Comparison of ENCODE assay signal across 21 cellular contexts in genomic region chr5:125245216-125245615, GRCh38.
"Had no signal": no experiment of that assay in that cellular context is flagged by ENCODE, and none has a peak within 500 bp of the region (broad histone marks: within the 10 kb centered on the region; RNA-seq: fewer than 3 reads in every experiment).

No MANE protein-coding gene starts in this region.

- H3K4me1 ChIP-seq: lower lobe of right lung, psoas muscle, right lobe of liver, suprapubic skin, thyroid gland, upper lobe of left lung, uterus had no signal

- H3K36me3 ChIP-seq: heart left ventricle, left ventricle myocardium inferior, lower lobe of right lung, neutrophil, right lobe of liver, suprapubic skin, thyroid gland, upper lobe of left lung, uterus had no signal

- H3K4me3 ChIP-seq: coronary artery, heart left ventricle, left ventricle myocardium inferior, lower lobe of right lung, psoas muscle, right lobe of liver, suprapubic skin, thyroid gland, upper lobe of left lung, uterus had no signal

- H3K27ac ChIP-seq: coronary artery, heart left ventricle, left ventricle myocardium inferior, lower lobe of right lung, neutrophil, psoas muscle, right lobe of liver, suprapubic skin, thyroid gland, upper lobe of left lung, uterus had no signal

- ATAC-seq: heart left ventricle; lower lobe of right lung; naive thymus-derived CD4-positive, alpha-beta T cell; psoas muscle; stimulated activated effector memory CD8-positive, alpha-beta T cell treated with anti-CD3 and anti-CD28 coated beads, Interleukin-12 subunit alpha, Interleukin-12 subunit beta, amount 100 ng/mL, for 72 hours; stimulated activated naive CD8-positive, alpha-beta T cell treated with anti-CD3 and anti-CD28 coated beads, Interleukin-15, Interleukin-2, amounts not matched to agents 100 U/mL and 50 U/mL, for 24 hours had no signal

- H3K9me3 ChIP-seq: lower lobe of right lung, neutrophil, psoas muscle, right lobe of liver, thyroid gland, upper lobe of left lung, uterus had no signal

- DNase-seq: effector CD4-positive, alpha-beta T cell; heart left ventricle; hippocampal formation; islet precursor cell; left ventricle myocardium inferior; lower lobe of right lung; naive thymus-derived CD4-positive, alpha-beta T cell; nephron progenitor cell; retina; right lobe of liver; stimulated activated CD4-positive, alpha-beta T cell treated with anti-CD3 and anti-CD28 coated beads, Interleukin-4, amount 100 ng/mL, for 1 hour; stimulated activated CD8-positive, alpha-beta memory T cell treated with anti-CD3 and anti-CD28 coated beads, Interleukin-4, amount 100 ng/mL, for 48 hours; stimulated activated naive CD8-positive, alpha-beta T cell treated with anti-CD3 and anti-CD28 coated beads, Interleukin-15, Interleukin-2, amounts not matched to agents 100 U/mL and 50 U/mL, for 24 hours; thyroid gland; upper lobe of left lung; uterus had no signal

- H3K27me3 ChIP-seq: heart left ventricle, neutrophil, right lobe of liver, suprapubic skin, thyroid gland, upper lobe of left lung, uterus had no signal
